1 cellular context compared by ENCODE assay signal in the genomic region with DNA sequence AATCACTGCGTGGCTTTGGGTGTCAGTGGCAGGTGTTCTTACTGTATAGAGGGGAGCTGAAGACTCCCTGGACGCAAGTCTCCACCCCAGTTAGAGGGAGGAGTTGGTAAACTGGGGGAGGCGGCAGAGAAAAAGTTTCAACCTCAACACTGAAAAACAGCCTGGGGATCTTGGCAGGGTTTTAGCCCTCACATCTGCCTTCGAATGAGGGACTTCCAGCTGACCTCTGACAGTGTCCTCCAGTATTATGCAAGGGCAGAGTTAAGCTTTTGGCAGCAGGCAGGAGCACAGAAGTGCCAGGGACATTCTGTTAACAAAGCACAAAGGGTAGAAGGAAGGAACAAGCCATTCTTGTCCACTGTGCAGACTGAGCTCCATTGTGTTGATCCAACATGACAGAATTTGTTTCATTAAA.
TF ChIP-seq lines count a peak whose summit lies in the region.

No MANE protein-coding gene starts in this region.

TF ChIP-seq in A549, 52 proteins besides CTCF, POLR2A, EP300 and RAD21 (continued from another document):
- TF ChIP-seq, protein P1, sequence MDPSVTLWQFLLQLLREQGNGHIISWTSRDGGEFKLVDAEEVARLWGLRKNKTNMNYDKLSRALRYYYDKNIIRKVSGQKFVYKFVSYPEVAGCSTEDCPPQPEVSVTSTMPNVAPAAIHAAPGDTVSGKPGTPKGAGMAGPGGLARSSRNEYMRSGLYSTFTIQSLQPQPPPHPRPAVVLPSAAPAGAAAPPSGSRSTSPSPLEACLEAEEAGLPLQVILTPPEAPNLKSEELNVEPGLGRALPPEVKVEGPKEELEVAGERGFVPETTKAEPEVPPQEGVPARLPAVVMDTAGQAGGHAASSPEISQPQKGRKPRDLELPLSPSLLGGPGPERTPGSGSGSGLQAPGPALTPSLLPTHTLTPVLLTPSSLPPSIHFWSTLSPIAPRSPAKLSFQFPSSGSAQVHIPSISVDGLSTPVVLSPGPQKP (IDR thresholded peaks at IDR 0.05; ENCODE audit: low read depth, low read length) = no peak
- no peak for TF ChIP-seq ZNF302 (CRISPR knock-in tag; IDR thresholded peaks at IDR 0.05)
- TF ChIP-seq FOSL2 (IDR thresholded peaks at IDR 0.05) = no peak
- TF ChIP-seq FOSL2 (CRISPR knock-in tag; IDR thresholded peaks at IDR 0.05) = no peak
- TF ChIP-seq ZFP36 (IDR thresholded peaks at IDR 0.05; ENCODE audit: borderline replicate concordance, partially characterized antibody) = no peak
- TF ChIP-seq EHF (CRISPR knock-in tag; IDR thresholded peaks at IDR 0.05) = no peak
- TF ChIP-seq RFX5 (IDR thresholded peaks at IDR 0.05) = no peak
- no peak for TF ChIP-seq MAX (IDR thresholded peaks at IDR 0.05)
- TF ChIP-seq NFE2L2 (conservative IDR thresholded peaks at IDR 0.05; ENCODE audit: low read length) = no peak
- TF ChIP-seq MAFK (IDR thresholded peaks at IDR 0.05; ENCODE audit: partially characterized antibody) = no peak
- TF ChIP-seq BHLHE40 (IDR thresholded peaks at IDR 0.05; ENCODE audit: low read depth, low read length) = no peak
- TF ChIP-seq, protein P2, sequence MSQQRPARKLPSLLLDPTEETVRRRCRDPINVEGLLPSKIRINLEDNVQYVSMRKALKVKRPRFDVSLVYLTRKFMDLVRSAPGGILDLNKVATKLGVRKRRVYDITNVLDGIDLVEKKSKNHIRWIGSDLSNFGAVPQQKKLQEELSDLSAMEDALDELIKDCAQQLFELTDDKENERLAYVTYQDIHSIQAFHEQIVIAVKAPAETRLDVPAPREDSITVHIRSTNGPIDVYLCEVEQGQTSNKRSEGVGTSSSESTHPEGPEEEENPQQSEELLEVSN (IDR thresholded peaks at IDR 0.05; ENCODE audit: borderline replicate concordance, low read depth) = no peak
